In genomic region chr20:31680286-31681127, GRCh38 we compare ENCODE assay signal across 1 cellular context.
TF ChIP-seq lines count a peak whose summit lies in the region.

No MANE protein-coding gene starts in this region.

TF ChIP-seq in SK-N-SH, 30 proteins besides CTCF, POLR2A, EP300 and RAD21 (continued from another document):
- no peak for TF ChIP-seq PBX3 (IDR thresholded peaks at IDR 0.05)
- no peak for TF ChIP-seq MAX (IDR thresholded peaks at IDR 0.05; ENCODE audit: low read depth)
- TF ChIP-seq SIN3A (IDR thresholded peaks at IDR 0.05; ENCODE audit: borderline replicate concordance, low read depth, low read length): no peak
- TF ChIP-seq NRF1 (IDR thresholded peaks at IDR 0.05; ENCODE audit: low read depth, low read length): no peak
